In the genomic region with DNA sequence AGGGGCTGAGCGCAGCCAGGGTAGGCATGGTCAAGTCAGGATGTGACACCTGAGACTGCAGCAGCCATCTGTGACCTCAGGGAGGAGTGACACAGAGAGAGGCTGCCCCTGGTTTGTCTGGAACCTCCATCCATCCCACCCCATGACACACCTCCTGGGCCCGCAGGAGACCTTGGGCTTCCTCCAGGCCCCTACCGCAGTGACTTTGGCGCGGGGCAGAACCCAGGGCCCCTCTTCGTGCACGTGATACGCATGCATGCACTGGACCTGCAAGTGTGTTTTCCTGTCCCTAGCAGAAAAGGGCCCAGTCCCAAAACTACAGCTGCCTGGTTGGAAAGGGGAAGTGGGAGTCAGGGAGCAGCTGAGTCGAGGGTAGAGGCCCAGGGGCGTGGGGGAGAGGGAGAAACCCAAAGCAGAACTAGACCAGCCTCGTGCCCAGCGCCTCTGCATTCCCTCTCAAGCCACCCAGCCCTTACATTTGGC, we compare ENCODE assay signal across 11 cellular contexts. TPM values are rescaled to one million over a fixed set of nuclear protein-coding genes. Genes with fewer than 3 reads are reported as not detected.
DNase-seq lines count a peak whose midpoint lies in the region; ATAC-seq and TF ChIP-seq lines count a peak whose summit lies in the region.
"Had no signal": no experiment of that assay in that cellular context is flagged by ENCODE, and none has a peak within 500 bp of the region (broad histone marks: within the 10 kb centered on the region; RNA-seq: fewer than 3 reads in every experiment).

No MANE protein-coding gene starts in this region.

- H3K9me2 ChIP-seq in MM.1S (replicated peaks; ENCODE audit: insufficient read depth, low read length) = no peaks in the 10 kb centered on the region

- TF ChIP-seq CTCF in osteocyte (IDR thresholded peaks at IDR 0.05) = no peak
- TF ChIP-seq CTCF in MM.1S (IDR thresholded peaks at IDR 0.05; ENCODE audit: low read length) = no peak
- no peak for TF ChIP-seq CTCF in smooth muscle cell (IDR thresholded peaks at IDR 0.05; ENCODE audit: borderline replicate concordance, insufficient read depth, poor library complexity, severe bottlenecking)

- no peaks in the 10 kb centered on the region for H3K9me3 Mint-ChIP-seq in activated T-helper 17 cell treated with anti-CD3 and anti-CD28 coated beads, Interleukin-2, amount 50 U/mL, for 72 hours
- no peaks in the 10 kb centered on the region for H3K9me3 Mint-ChIP-seq in osteocyte (ENCODE audit: unreplicated experiment)
- H3K9me3 Mint-ChIP-seq: CD4-positive, CD25-positive, alpha-beta regulatory T cell had no signal

- peak overlapping the region in 10 of 11 experiments; percentile 8 to 74 (median 55); a peak in 16 of 22 replicates for H3K9ac ChIP-seq in BLaER1 treated with 17β-estradiol and CSF1 and Interleukin-3, amounts not matched to agents 10 nM and 100 nM
- no peak overlapping the region for H3K9ac ChIP-seq in MM.1S (ENCODE audit: low read length)
- no peak overlapping the region for H3K9ac ChIP-seq in smooth muscle cell (ENCODE audit: low read depth)
- H3K9ac ChIP-seq: KMS-11 had no signal

- peak overlapping the region; percentile 88 for H3K27ac Mint-ChIP-seq in activated T-helper 17 cell treated with anti-CD3 and anti-CD28 coated beads, Interleukin-2, amount 50 U/mL, for 72 hours
- no peak overlapping the region for H3K27ac Mint-ChIP-seq in osteocyte (ENCODE audit: unreplicated experiment)

- H3K4me3 Mint-ChIP-seq in activated T-helper 17 cell treated with anti-CD3 and anti-CD28 coated beads, Interleukin-2, amount 50 U/mL, for 72 hours = peak overlapping the region; percentile 61
- H3K4me3 Mint-ChIP-seq in osteocyte (ENCODE audit: unreplicated experiment) = no peak overlapping the region

- peak overlapping the region; percentile 75 to 99 (median 87) for H3K4me2 ChIP-seq in BLaER1 treated with 17β-estradiol and CSF1 and Interleukin-3, amounts not matched to agents 10 nM and 100 nM
- H3K4me2 ChIP-seq in MM.1S (ENCODE audit: low read depth, low read length) (no peak overlapping the region), smooth muscle cell (no peak overlapping the region)
- H3K4me2 ChIP-seq: KMS-11 had no signal

- H3K27me3 Mint-ChIP-seq in activated T-helper 17 cell treated with anti-CD3 and anti-CD28 coated beads, Interleukin-2, amount 50 U/mL, for 72 hours = no peaks in the 10 kb centered on the region
- peaks cover 3% of the 10 kb centered on the region for H3K27me3 Mint-ChIP-seq in osteocyte (ENCODE audit: unreplicated experiment)
- H3K27me3 Mint-ChIP-seq: CD4-positive, CD25-positive, alpha-beta regulatory T cell had no signal

- 0 out of 20 replicates have a peak overlapping the region, but pooled peaks of 1 of the 10 experiments have one; percentile 2 for H3K4me3 ChIP-seq in BLaER1 treated with 17β-estradiol and CSF1 and Interleukin-3, amounts not matched to agents 10 nM and 100 nM
- H3K4me3 ChIP-seq in MM.1S (ENCODE audit: low read length) (no peak overlapping the region), smooth muscle cell (no peak overlapping the region)

- H3F3A ChIP-seq in MM.1S (ENCODE audit: insufficient read depth, low read length) = no peaks in the 10 kb centered on the region
- no peaks in the 10 kb centered on the region for H3F3A ChIP-seq in smooth muscle cell (ENCODE audit: low read depth)

- no peaks in the 10 kb centered on the region for H3K36me3 Mint-ChIP-seq in activated T-helper 17 cell treated with anti-CD3 and anti-CD28 coated beads, Interleukin-2, amount 50 U/mL, for 72 hours (ENCODE audit: low read depth)
- no peaks in the 10 kb centered on the region for H3K36me3 Mint-ChIP-seq in osteocyte (ENCODE audit: unreplicated experiment)
- H3K36me3 Mint-ChIP-seq: CD4-positive, CD25-positive, alpha-beta regulatory T cell had no signal

- ATAC-seq in HG02798 (IDR thresholded peaks at IDR 0.05; ENCODE audit: poor library complexity, unreplicated experiment) = peak; percentile 37
- no peak for ATAC-seq in activated T-helper 17 cell treated with anti-CD3 and anti-CD28 coated beads, Interleukin-2, amount 50 U/mL, for 72 hours (replicated peaks)

- 94% methylated on average over 12 of the region's 12 CpGs for WGBS in smooth muscle cell (ENCODE audit: low lambda C conversion rate)

- H3K27me3 ChIP-seq in BLaER1 treated with 17β-estradiol and CSF1 and Interleukin-3, amounts not matched to agents 10 nM and 100 nM = no peaks in the 10 kb centered on the region
- 0 out of 2 replicates have a peak, but pooled peaks cover 9% of the 10 kb centered on the region for H3K27me3 ChIP-seq in MM.1S (replicated peaks; ENCODE audit: insufficient read depth, low read length)
- no peaks in the 10 kb centered on the region for H3K27me3 ChIP-seq in smooth muscle cell (ENCODE audit: low read depth)
- H3K27me3 ChIP-seq: brain microvascular endothelial cell had no signal

- no peaks in the 10 kb centered on the region for H3K36me3 ChIP-seq in BLaER1 treated with 17β-estradiol and CSF1 and Interleukin-3, amounts not matched to agents 10 nM and 100 nM
- H3K36me3 ChIP-seq in MM.1S (replicated peaks; ENCODE audit: insufficient read depth, low read length) (no peaks in the 10 kb centered on the region), smooth muscle cell (ENCODE audit: low read depth) (no peaks in the 10 kb centered on the region)
- H3K36me3 ChIP-seq: brain microvascular endothelial cell had no signal

- peaks cover 57 to 100% (median 98%) of the 10 kb centered on the region in 10 experiments for H3K4me1 ChIP-seq in BLaER1 treated with 17β-estradiol and CSF1 and Interleukin-3, amounts not matched to agents 10 nM and 100 nM
- H3K4me1 ChIP-seq in MM.1S (ENCODE audit: low read length) = no peaks in the 10 kb centered on the region
- H3K4me1 ChIP-seq in smooth muscle cell (ENCODE audit: low read depth) = no peaks in the 10 kb centered on the region

- H2AFZ ChIP-seq in MM.1S (ENCODE audit: low read length) (no peak overlapping the region), smooth muscle cell (ENCODE audit: low read depth) (no peak overlapping the region)

- no peaks in the 10 kb centered on the region for H4K20me1 ChIP-seq in BLaER1 treated with 17β-estradiol and CSF1 and Interleukin-3, amounts not matched to agents 10 nM and 100 nM
- H4K20me1 ChIP-seq in MM.1S (ENCODE audit: insufficient read depth, low read length) = no peaks in the 10 kb centered on the region
- no peaks in the 10 kb centered on the region for H4K20me1 ChIP-seq in smooth muscle cell (ENCODE audit: low read depth)

- H3K9me3 ChIP-seq in BLaER1 treated with 17β-estradiol and CSF1 and Interleukin-3, amounts not matched to agents 10 nM and 100 nM (replicated peaks in 1 of 11) = no peaks in the 10 kb centered on the region
- no peaks in the 10 kb centered on the region for H3K9me3 ChIP-seq in MM.1S (replicated peaks; ENCODE audit: insufficient read depth, low read length)
- no peaks in the 10 kb centered on the region for H3K9me3 ChIP-seq in smooth muscle cell (replicated peaks; ENCODE audit: low read depth)

- H3K27ac ChIP-seq in BLaER1 treated with 17β-estradiol and CSF1 and Interleukin-3, amounts not matched to agents 10 nM and 100 nM = peak overlapping the region in 9 of 11 experiments; percentile 51 to 89 (median 67); a peak in 18 of 22 replicates
- no peak overlapping the region for H3K27ac ChIP-seq in MM.1S (ENCODE audit: low read length)
- H3K27ac ChIP-seq in smooth muscle cell (ENCODE audit: low read depth) = no peak overlapping the region
- H3K27ac ChIP-seq: brain microvascular endothelial cell, KMS-11 had no signal

- peak; percentile 35 for DNase-seq in mucosa of gallbladder (ENCODE audit: low spot score)
- no peak for DNase-seq in osteocyte (ENCODE audit: extremely low spot score, unreplicated experiment)
- DNase-seq in MM.1S = no peak
- DNase-seq in ureter (ENCODE audit: low spot score) = no peak
- DNase-seq in smooth muscle cell (lab: John Stamatoyannopoulos, UW; ENCODE audit: unreplicated experiment) = no peak
- DNase-seq: brain microvascular endothelial cell; CD4-positive, CD25-positive, alpha-beta regulatory T cell had no signal

- H3K79me2 ChIP-seq in MM.1S (ENCODE audit: low read length) (no peaks in the 10 kb centered on the region), smooth muscle cell (ENCODE audit: low read depth) (no peaks in the 10 kb centered on the region)

- peaks cover 40% of the 10 kb centered on the region for H3K4me1 Mint-ChIP-seq in activated T-helper 17 cell treated with anti-CD3 and anti-CD28 coated beads, Interleukin-2, amount 50 U/mL, for 72 hours
- peaks cover 24% of the 10 kb centered on the region for H3K4me1 Mint-ChIP-seq in osteocyte (ENCODE audit: unreplicated experiment)

RNA-seq across cellular contexts. Expression of gene CYTH4, which starts 7.9 kb away (rescaled TPM):
- total RNA-seq in activated T-helper 17 cell treated with anti-CD3 and anti-CD28 coated beads, Interleukin-2, amount 50 U/mL, for 72 hours = 100 to 1,000 TPM in 1 of 2 donors, 10 to 100 TPM in 1; 53.7 to 124 TPM
- total RNA-seq in mucosa of gallbladder (24.1 TPM), osteocyte (not detected in 2 replicates), ureter (16.3 TPM), smooth muscle cell (not detected in 2 replicates)
- not detected in 2 replicates for polyA plus RNA-seq in smooth muscle cell

RNA-seq across cellular contexts. Expression of gene RAC2, which starts 30.4 kb away (rescaled TPM):
- total RNA-seq in activated T-helper 17 cell treated with anti-CD3 and anti-CD28 coated beads, Interleukin-2, amount 50 U/mL, for 72 hours = 1,000 to 10,000 TPM in 1 of 2 donors, 100 to 1,000 TPM in 1; 674 to 1,069 TPM
- total RNA-seq in mucosa of gallbladder = 46.4 TPM
- total RNA-seq in osteocyte = not detected in 2 replicates
- 30.4 TPM for total RNA-seq in ureter
- 3.6 and 6.5 TPM in 2 replicates for total RNA-seq in smooth muscle cell
- polyA plus RNA-seq in smooth muscle cell = 3.3 and 4.0 TPM in 2 replicates

Comparison
In these comparisons a context has a peak if more than half of its experiments do, and no peak if none do; other contexts are left out.
1. H3K27ac ChIP-seq: peak in BLaER1 treated with 17β-estradiol and CSF1 and Interleukin-3, amounts not matched to agents 10 nM and 100 nM (9 of 11); none in MM.1S (single experiment) and smooth muscle cell (single experiment).
2. H3K4me2 ChIP-seq: peak in BLaER1 treated with 17β-estradiol and CSF1 and Interleukin-3, amounts not matched to agents 10 nM and 100 nM (11 of 11); none in MM.1S (single experiment) and smooth muscle cell (single experiment).
3. H3K9ac ChIP-seq: peak in BLaER1 treated with 17β-estradiol and CSF1 and Interleukin-3, amounts not matched to agents 10 nM and 100 nM (10 of 11); none in MM.1S (single experiment) and smooth muscle cell (single experiment).
4. RNA of gene CYTH4, which starts 7.9 kb away (total RNA-seq): 53.7 to 124 TPM in activated T-helper 17 cell treated with anti-CD3 and anti-CD28 coated beads, Interleukin-2, amount 50 U/mL, for 72 hours, 24.1 TPM in mucosa of gallbladder (single experiment) and 16.3 TPM in ureter (single experiment); not detected in osteocyte and not detected in smooth muscle cell; every median in the first group is over 10 times any median in the second.
5. RNA of gene RAC2, which starts 30.4 kb away (total RNA-seq): 674 to 1,069 TPM in activated T-helper 17 cell treated with anti-CD3 and anti-CD28 coated beads, Interleukin-2, amount 50 U/mL, for 72 hours; 46.4 TPM in mucosa of gallbladder (single experiment), 30.4 TPM in ureter (single experiment), 3.6 to 6.5 TPM in smooth muscle cell and not detected in osteocyte; every median in the first group is over 10 times any median in the second.